ENCODE assay signal across 8 cellular contexts in genomic region chr5:58462623-58463230, GRCh38. TPM values are rescaled to one million over a fixed set of nuclear protein-coding genes. Genes with fewer than 3 reads are reported as not detected.
DNase-seq lines count a peak whose midpoint lies in the region; ATAC-seq and TF ChIP-seq lines count a peak whose summit lies in the region.

No MANE protein-coding gene starts in this region.

- ATAC-seq in HG03571 (IDR thresholded peaks at IDR 0.05; ENCODE audit: unreplicated experiment) = no peak
- no peak for ATAC-seq in HG02870 (IDR thresholded peaks at IDR 0.05; ENCODE audit: unreplicated experiment)

- peak; percentile 60 for TF ChIP-seq CTCF in fibroblast of villous mesenchyme (IDR thresholded peaks at IDR 0.05; ENCODE audit: insufficient read depth, low read depth, low read length)

- DNase-seq in A172 (ENCODE audit: low spot score) (peak; percentile 63), DMS 273 treated with DMSO at 0.1 percent for 48 hours (lab: John Stamatoyannopoulos, UW) (peak; percentile 6), NCI-H146 treated with DMSO at 0.1 percent for 48 hours (lab: John Stamatoyannopoulos, UW; ENCODE audit: unreplicated experiment) (peak; percentile 31), fibroblast of villous mesenchyme (ENCODE audit: low read depth) (peak; percentile 77), renal cortical epithelial cell (ENCODE audit: low read depth) (peak; percentile 73)
- DNase-seq in activated CD4-positive, alpha-beta T cell treated with anti-CD3 and anti-CD28 coated beads, Interleukin-2, amount 50 U/mL, for 4 hours = peak; percentile 16 to 27

- H3K4me3 ChIP-seq in fibroblast of villous mesenchyme (ENCODE audit: low read depth, low read length) = no peak overlapping the region

RNA-seq across cellular contexts. Expression of gene PLK2, which starts 2.8 kb away (rescaled TPM):
- total RNA-seq in A172 (2014; rRNA removed; shearing (Covaris generic)) = 381 and 541 TPM in 2 replicates
- total RNA-seq in fibroblast of villous mesenchyme (219 and 297 TPM in 2 replicates), renal cortical epithelial cell (830 and 1,372 TPM in 2 replicates)

RNA-seq across cellular contexts. Expression of gene GAPT, which starts 28.5 kb away (rescaled TPM):
- not detected in 2 replicates for total RNA-seq in A172 (2014; rRNA removed; shearing (Covaris generic))
- total RNA-seq in fibroblast of villous mesenchyme (not detected in 2 replicates), renal cortical epithelial cell (not detected in 2 replicates)

Comparison
In these comparisons a context has a peak if more than half of its experiments do, and no peak if none do; other contexts are left out.
1. DNase-seq: peak in every context shown above with its lines; median percentile 77 in fibroblast of villous mesenchyme; 73 in renal cortical epithelial cell; 63 in A172; 31 in NCI-H146 treated with DMSO at 0.1 percent for 48 hours; 22 in activated CD4-positive, alpha-beta T cell treated with anti-CD3 and anti-CD28 coated beads, Interleukin-2, amount 50 U/mL, for 4 hours; 6 in DMS 273 treated with DMSO at 0.1 percent for 48 hours.